Comparison of ENCODE assay signal across 8 cellular contexts in genomic region chr18:35407871-35408481, GRCh38. TPM values are rescaled to one million over a fixed set of nuclear protein-coding genes. Genes with fewer than 3 reads are reported as not detected.
DNase-seq lines count a peak whose midpoint lies in the region; ATAC-seq and TF ChIP-seq lines count a peak whose summit lies in the region.

No MANE protein-coding gene starts in this region.

- no peaks in the 10 kb centered on the region for H3K27me3 ChIP-seq in CD8-positive, alpha-beta T cell (ENCODE audit: insufficient read depth, low read length)
- H3K27me3 ChIP-seq in neural cell (ENCODE audit: insufficient read depth, low read depth, low read length) = no peaks in the 10 kb centered on the region

- no peaks in the 10 kb centered on the region for H3K36me3 ChIP-seq in CD8-positive, alpha-beta T cell (ENCODE audit: insufficient read depth, low read length)
- no peaks in the 10 kb centered on the region for H3K36me3 ChIP-seq in neural cell (ENCODE audit: insufficient read depth, low read length)

- no peak for TF ChIP-seq EP300 in neural cell (conservative IDR thresholded peaks at IDR 0.05; ENCODE audit: poor library complexity, severe bottlenecking)

- H3K79me2 ChIP-seq in neural cell (replicated peaks; ENCODE audit: insufficient read depth, low read length) = no peaks in the 10 kb centered on the region

- no peak overlapping the region for H3K9ac ChIP-seq in neural cell (ENCODE audit: low read length)

- POLR2A ChIA-PET in CD8-positive, alpha-beta T cell (lab: Charles Lee) = interaction anchor here (1.0 kb wide), 1 partner anchor 174 kb away, joined by 3 read pairs; no protein-coding TSS in a partner anchor
- POLR2A ChIA-PET in activated CD4-positive, alpha-beta T cell treated with anti-CD3 and anti-CD28 coated beads, Interleukin-2, amount 10 ng/mL, durations not matched to agents 7 days and 5 days (lab: Charles Lee) = no interaction called here

- H3K27ac ChIP-seq in CD8-positive, alpha-beta T cell (ENCODE audit: low read depth, low read length) = no peak overlapping the region
- H3K27ac ChIP-seq in neural cell (ENCODE audit: low read length) = no peak overlapping the region

- H3K27me3 Mint-ChIP-seq in CD8-positive, alpha-beta T cell (ENCODE audit: low read depth) = no peaks in the 10 kb centered on the region
- peaks cover 15% of the 10 kb centered on the region for H3K27me3 Mint-ChIP-seq in activated CD4-positive, alpha-beta T cell treated with anti-CD3 and anti-CD28 coated beads, Interleukin-2, amount 10 ng/mL, durations not matched to agents 7 days and 5 days

- intact Hi-C loops in CD8-positive, alpha-beta T cell (cut with DNase I, micrococcal nuclease) = loop anchor here (1.0 to 5.0 kb wide), 9 partner anchors 22 to 877 kb away; partner anchors contain the start of gene INO80C (in 1 of the 2)

- no peak overlapping the region for H3K4me2 ChIP-seq in neural cell (ENCODE audit: low read length)

- peaks cover 6% of the 10 kb centered on the region for H3K4me1 ChIP-seq in CD8-positive, alpha-beta T cell (ENCODE audit: insufficient read depth, low read length)

- H3K9me2 ChIP-seq in neural cell (ENCODE audit: insufficient read depth, low read length) = no peaks in the 10 kb centered on the region

- peak; percentile 87 for TF ChIP-seq RAD21 in neural cell (conservative IDR thresholded peaks at IDR 0.05)

- no peak overlapping the region for H3K4me3 ChIP-seq in CD8-positive, alpha-beta T cell (ENCODE audit: low read depth, low read length)
- no peak overlapping the region for H3K4me3 ChIP-seq in fibroblast of mammary gland (ENCODE audit: control insufficient read depth, low read depth, low read length)
- no peak overlapping the region for H3K4me3 ChIP-seq in neural cell (ENCODE audit: low read length)

- peak in 4 of 7 experiments; percentile 10 to 49 (median 27) for DNase-seq in CD8-positive, alpha-beta T cell
- peak; percentile 40 to 68 for DNase-seq in NCI-H524 (lab: John Stamatoyannopoulos, UW)
- peak; percentile 63 for DNase-seq in activated CD4-positive, alpha-beta T cell treated with anti-CD3 and anti-CD28 coated beads, Interleukin-2, amount 10 ng/mL, durations not matched to agents 7 days and 5 days
- peak; percentile 76 for DNase-seq in fibroblast of mammary gland (ENCODE audit: low read depth)

- no peak overlapping the region for H3K27ac Mint-ChIP-seq in CD8-positive, alpha-beta T cell
- no peak overlapping the region for H3K27ac Mint-ChIP-seq in activated CD4-positive, alpha-beta T cell treated with anti-CD3 and anti-CD28 coated beads, Interleukin-2, amount 10 ng/mL, durations not matched to agents 7 days and 5 days

- CTCF ChIA-PET in CD8-positive, alpha-beta T cell (lab: Charles Lee) = interaction anchor here (0.6 to 2.2 kb wide), 19 partner anchors 9 to 542 kb away, joined by 3 to 7 read pairs (median 4); no protein-coding TSS in a partner anchor
- CTCF ChIA-PET in activated CD4-positive, alpha-beta T cell treated with anti-CD3 and anti-CD28 coated beads, Interleukin-2, amount 10 ng/mL, durations not matched to agents 7 days and 5 days (lab: Charles Lee) = interaction anchor here (1.2 kb wide), 1 partner anchor 10 kb away, joined by 3 read pairs; no protein-coding TSS in a partner anchor

- H4K20me1 ChIP-seq in neural cell (ENCODE audit: insufficient read depth) = no peaks in the 10 kb centered on the region

- H3K9me3 ChIP-seq in CD8-positive, alpha-beta T cell (ENCODE audit: low read length) = no peaks in the 10 kb centered on the region
- no peaks in the 10 kb centered on the region for H3K9me3 ChIP-seq in neural cell (ENCODE audit: low read length)

- H3F3A ChIP-seq in neural cell (ENCODE audit: insufficient read depth, low read length, poor library complexity, severe bottlenecking) = no peaks in the 10 kb centered on the region

- no peak overlapping the region for H2AFZ ChIP-seq in neural cell (ENCODE audit: low read depth, low read length)

- H3K4me1 Mint-ChIP-seq in CD8-positive, alpha-beta T cell (ENCODE audit: low read depth) = peaks cover 11% of the 10 kb centered on the region
- peaks cover 20% of the 10 kb centered on the region for H3K4me1 Mint-ChIP-seq in activated CD4-positive, alpha-beta T cell treated with anti-CD3 and anti-CD28 coated beads, Interleukin-2, amount 10 ng/mL, durations not matched to agents 7 days and 5 days

- H3K4me3 Mint-ChIP-seq in CD8-positive, alpha-beta T cell = no peak overlapping the region
- H3K4me3 Mint-ChIP-seq in activated CD4-positive, alpha-beta T cell treated with anti-CD3 and anti-CD28 coated beads, Interleukin-2, amount 10 ng/mL, durations not matched to agents 7 days and 5 days = no peak overlapping the region

- H3K36me3 Mint-ChIP-seq in CD8-positive, alpha-beta T cell = no peaks in the 10 kb centered on the region
- H3K36me3 Mint-ChIP-seq in activated CD4-positive, alpha-beta T cell treated with anti-CD3 and anti-CD28 coated beads, Interleukin-2, amount 10 ng/mL, durations not matched to agents 7 days and 5 days (ENCODE audit: low read depth) = no peaks in the 10 kb centered on the region

- ATAC-seq in CD8-positive, alpha-beta T cell = peak; percentile 81
- ATAC-seq in GM18907 (IDR thresholded peaks at IDR 0.05; ENCODE audit: unreplicated experiment) (peak; percentile 54), HG03520 (IDR thresholded peaks at IDR 0.05; ENCODE audit: unreplicated experiment) (peak; percentile 54), HG03460 (IDR thresholded peaks at IDR 0.05; ENCODE audit: unreplicated experiment) (no peak)

- TF ChIP-seq CTCF in CD8-positive, alpha-beta T cell (IDR thresholded peaks at IDR 0.05) = peak; percentile 91
- TF ChIP-seq CTCF in fibroblast of mammary gland (conservative IDR thresholded peaks at IDR 0.05; ENCODE audit: control insufficient read depth, insufficient read depth, low read depth, low read length) (peak; percentile 83), neural cell (IDR thresholded peaks at IDR 0.05; ENCODE audit: poor library complexity, severe bottlenecking) (peak; percentile 83)

- no peaks in the 10 kb centered on the region for H3K9me3 Mint-ChIP-seq in CD8-positive, alpha-beta T cell
- H3K9me3 Mint-ChIP-seq in activated CD4-positive, alpha-beta T cell treated with anti-CD3 and anti-CD28 coated beads, Interleukin-2, amount 10 ng/mL, durations not matched to agents 7 days and 5 days = no peaks in the 10 kb centered on the region

TF ChIP-seq in neural cell, 6 proteins besides CTCF, POLR2A, EP300 and RAD21:
- TF ChIP-seq MXI1 (conservative IDR thresholded peaks at IDR 0.05; ENCODE audit: poor library complexity, severe bottlenecking) (no peak), POLR2AphosphoS5 (IDR thresholded peaks at IDR 0.05) (no peak), SMC3 (conservative IDR thresholded peaks at IDR 0.05; ENCODE audit: poor library complexity) (peak; percentile 91)

RNA-seq across cellular contexts. Expression of gene ZNF396, which starts 30.8 kb away (rescaled TPM):
- not detected for total RNA-seq in CD8-positive, alpha-beta T cell
- total RNA-seq in activated CD4-positive, alpha-beta T cell treated with anti-CD3 and anti-CD28 coated beads, Interleukin-2, amount 10 ng/mL, durations not matched to agents 7 days and 5 days = under 1 TPM; 0.50 to 0.77 TPM
- 0.92 and 2.6 TPM in 2 replicates for polyA plus RNA-seq in neural cell
- polyA minus RNA-seq in neural cell = 3.0 and 3.7 TPM in 2 replicates
